Comparison of ENCODE assay signal across 19 cellular contexts in the genomic region with DNA sequence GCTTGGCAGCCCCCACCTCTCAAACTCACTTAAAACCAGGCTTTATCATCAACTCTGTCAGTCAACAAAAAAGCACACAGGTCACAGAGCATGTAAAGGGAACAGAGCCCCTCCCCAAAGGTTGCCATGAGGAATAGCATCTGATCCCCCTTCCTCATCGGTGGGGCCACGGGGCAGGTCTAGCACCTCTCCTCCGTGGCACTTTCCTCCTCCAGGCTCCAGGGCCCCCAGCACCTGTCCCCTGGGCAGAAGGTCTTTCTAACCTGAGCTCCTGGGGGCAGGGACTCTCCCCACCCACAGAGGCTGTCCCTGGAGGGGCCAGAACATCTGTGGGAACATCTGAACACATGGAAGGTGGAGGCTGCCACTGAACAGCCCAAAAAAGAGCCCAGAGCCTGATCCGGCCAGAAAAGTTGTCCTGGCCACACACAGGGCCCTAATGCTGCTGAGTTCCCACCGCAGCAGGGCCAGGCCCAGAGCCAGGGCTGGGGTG.
DNase-seq lines count a peak whose midpoint lies in the region; ATAC-seq and TF ChIP-seq lines count a peak whose summit lies in the region.
"Had no signal": no experiment of that assay in that cellular context is flagged by ENCODE, and none has a peak within 500 bp of the region (broad histone marks: within the 10 kb centered on the region; RNA-seq: fewer than 3 reads in every experiment).

No MANE protein-coding gene starts in this region.

- no peak overlapping the region for H3K4me3 ChIP-seq in ascending aorta
- H3K4me3 ChIP-seq: thyroid gland had no signal

- H3K4me1 Mint-ChIP-seq in activated CD8-positive, alpha-beta memory T cell treated with anti-CD3 and anti-CD28 coated beads, Interleukin-2, amount 10 ng/mL, durations not matched to agents 7 days and 5 days, result peaks cover 4% of the 10 kb centered on the region
- H3K4me1 Mint-ChIP-seq in stimulated activated naive B cell treated with anti-CD40 and anti-IgM and Interleukin-4, amounts not matched to agents 10 μg/mL and 1 μg/mL and 100 μg/mL, for 72 hours, result peaks cover 12 to 24% of the 10 kb centered on the region in 2 donors

- no peaks in the 10 kb centered on the region for H3K9me3 ChIP-seq in ascending aorta
- H3K9me3 ChIP-seq: thyroid gland had no signal

- H3K36me3 ChIP-seq in ascending aorta, result no peaks in the 10 kb centered on the region
- H3K36me3 ChIP-seq: thyroid gland had no signal

- H3K9me3 Mint-ChIP-seq in activated CD8-positive, alpha-beta memory T cell treated with anti-CD3 and anti-CD28 coated beads, Interleukin-2, amount 10 ng/mL, durations not matched to agents 7 days and 5 days (ENCODE audit: low read depth), result no peaks in the 10 kb centered on the region
- no peaks in the 10 kb centered on the region for H3K9me3 Mint-ChIP-seq in stimulated activated naive B cell treated with anti-CD40 and anti-IgM and Interleukin-4, amounts not matched to agents 10 μg/mL and 1 μg/mL and 100 μg/mL, for 72 hours

- TF ChIP-seq CTCF in ascending aorta (IDR thresholded peaks at IDR 0.05), result no peak

- H3K27me3 Mint-ChIP-seq in activated CD8-positive, alpha-beta memory T cell treated with anti-CD3 and anti-CD28 coated beads, Interleukin-2, amount 10 ng/mL, durations not matched to agents 7 days and 5 days, result no peaks in the 10 kb centered on the region
- no peaks in the 10 kb centered on the region for H3K27me3 Mint-ChIP-seq in stimulated activated naive B cell treated with anti-CD40 and anti-IgM and Interleukin-4, amounts not matched to agents 10 μg/mL and 1 μg/mL and 100 μg/mL, for 72 hours

- H3K4me1 ChIP-seq in ascending aorta, result peaks cover 0 to 8% of the 10 kb centered on the region in 2 donors
- H3K4me1 ChIP-seq: parathyroid adenoma, thyroid gland had no signal

- H3K36me3 Mint-ChIP-seq in activated CD8-positive, alpha-beta memory T cell treated with anti-CD3 and anti-CD28 coated beads, Interleukin-2, amount 10 ng/mL, durations not matched to agents 7 days and 5 days, result no peaks in the 10 kb centered on the region
- H3K36me3 Mint-ChIP-seq in stimulated activated naive B cell treated with anti-CD40 and anti-IgM and Interleukin-4, amounts not matched to agents 10 μg/mL and 1 μg/mL and 100 μg/mL, for 72 hours, result no peaks in the 10 kb centered on the region

- no peak overlapping the region for H3K4me3 Mint-ChIP-seq in activated CD8-positive, alpha-beta memory T cell treated with anti-CD3 and anti-CD28 coated beads, Interleukin-2, amount 10 ng/mL, durations not matched to agents 7 days and 5 days
- H3K4me3 Mint-ChIP-seq in stimulated activated naive B cell treated with anti-CD40 and anti-IgM and Interleukin-4, amounts not matched to agents 10 μg/mL and 1 μg/mL and 100 μg/mL, for 72 hours, result no peak overlapping the region

- H3K27ac Mint-ChIP-seq in activated CD8-positive, alpha-beta memory T cell treated with anti-CD3 and anti-CD28 coated beads, Interleukin-2, amount 10 ng/mL, durations not matched to agents 7 days and 5 days, result no peak overlapping the region
- H3K27ac Mint-ChIP-seq in stimulated activated naive B cell treated with anti-CD40 and anti-IgM and Interleukin-4, amounts not matched to agents 10 μg/mL and 1 μg/mL and 100 μg/mL, for 72 hours, result peak overlapping the region; percentile 54

- intact Hi-C loops in ascending aorta (cut with DNase I) (no loop called here), left ventricle myocardium superior (cut with micrococcal nuclease) (no loop called here)

- peak overlapping the region; percentile 23 to 68 for H3K27ac ChIP-seq in ascending aorta
- H3K27ac ChIP-seq: C4-2B, parathyroid adenoma, thyroid gland had no signal

- DNase-seq in activated CD8-positive, alpha-beta memory T cell treated with anti-CD3 and anti-CD28 coated beads, Interleukin-2, amount 50 U/mL, for 4 hours, result peak; percentile 3
- no peak for DNase-seq in activated CD8-positive, alpha-beta memory T cell treated with anti-CD3 and anti-CD28 coated beads, Interleukin-2, amount 10 ng/mL, durations not matched to agents 7 days and 5 days
- DNase-seq in ascending aorta (ENCODE audit: low spot score in 2 of 2), result peak in 1 of 2 donors; percentile 39
- no peak for DNase-seq in left ventricle myocardium superior
- DNase-seq in stimulated activated naive B cell treated with anti-CD40 and anti-IgM and Interleukin-4, amounts not matched to agents 10 μg/mL and 1 μg/mL and 100 μg/mL, for 72 hours, result no peak
- DNase-seq: cortex of kidney; erythroblast; KG1; NCI-H2029 treated with DMSO at 0.1 percent for 48 hours; NCI-H526; OCI-M1; small intestine; stimulated activated CD4-positive, alpha-beta T cell treated with anti-CD3 and anti-CD28 coated beads, Interleukin-4, amount 100 ng/mL, for 24 hours; thyroid gland had no signal

- ATAC-seq in activated CD8-positive, alpha-beta memory T cell treated with anti-CD3 and anti-CD28 coated beads, Interleukin-2, amount 10 ng/mL, durations not matched to agents 7 days and 5 days, result no peak
- ATAC-seq in left ventricle myocardium superior (peak; percentile 42), GM21529 (IDR thresholded peaks at IDR 0.05; ENCODE audit: unreplicated experiment) (no peak), GM19328 (IDR thresholded peaks at IDR 0.05; ENCODE audit: unreplicated experiment) (no peak), HG02852 (IDR thresholded peaks at IDR 0.05; ENCODE audit: unreplicated experiment) (no peak)
- ATAC-seq in stimulated activated naive B cell treated with anti-CD40 and anti-IgM and Interleukin-4, amounts not matched to agents 10 μg/mL and 1 μg/mL and 100 μg/mL, for 72 hours (replicated peaks), result peak in 1 of 2 donors; percentile 33

- CTCF ChIA-PET in activated CD8-positive, alpha-beta memory T cell treated with anti-CD3 and anti-CD28 coated beads, Interleukin-2, amount 10 ng/mL, durations not matched to agents 7 days and 5 days (lab: Charles Lee), result no interaction called here

- H3K27me3 ChIP-seq in ascending aorta, result no peaks in the 10 kb centered on the region
- H3K27me3 ChIP-seq: thyroid gland had no signal
